ENCODE assay signal across 25 cellular contexts in genomic region chr18:32138332-32138731, GRCh38. TPM values are rescaled to one million over a fixed set of nuclear protein-coding genes. Genes with fewer than 3 reads are reported as not detected.
DNase-seq lines count a peak whose midpoint lies in the region; ATAC-seq and TF ChIP-seq lines count a peak whose summit lies in the region.
"Had no signal": no experiment of that assay in that cellular context is flagged by ENCODE, and none has a peak within 500 bp of the region (broad histone marks: within the 10 kb centered on the region; RNA-seq: fewer than 3 reads in every experiment).

No MANE protein-coding gene starts in this region.

- H3K4me1 ChIP-seq in Loucy (ENCODE audit: insufficient read depth, low read length, poor library complexity, severe bottlenecking) (peaks cover 9% of the 10 kb centered on the region), neural progenitor cell (no peaks in the 10 kb centered on the region)
- H3K4me1 ChIP-seq: BLaER1 treated with 17β-estradiol and CSF1 and Interleukin-3, amounts not matched to agents 10 nM and 100 nM; HAP-1; uterus had no signal

- TF ChIP-seq CTCF in Loucy (conservative IDR thresholded peaks at IDR 0.05; ENCODE audit: low read length) (no peak), neural progenitor cell (IDR thresholded peaks at IDR 0.05) (no peak)

- H3K79me2 ChIP-seq in Loucy (ENCODE audit: insufficient read depth, low read length) (no peaks in the 10 kb centered on the region), neural progenitor cell (ENCODE audit: low read depth) (no peaks in the 10 kb centered on the region)

- H3K27me3 Mint-ChIP-seq in activated naive CD4-positive, alpha-beta T cell treated with anti-CD3 and anti-CD28 coated beads for 36 hours (ENCODE audit: low read depth): no peaks in the 10 kb centered on the region
- H3K27me3 Mint-ChIP-seq in neural progenitor cell (ENCODE audit: insufficient read depth, low read depth): no peaks in the 10 kb centered on the region

- H3K36me3 ChIP-seq in Loucy (ENCODE audit: insufficient read depth, low read length) (no peaks in the 10 kb centered on the region), neural progenitor cell (no peaks in the 10 kb centered on the region)
- H3K36me3 ChIP-seq: HAP-1, uterus had no signal

- H3K27me3 ChIP-seq in Loucy (ENCODE audit: insufficient read depth, low read length, poor library complexity, severe bottlenecking) (no peaks in the 10 kb centered on the region), neural progenitor cell (no peaks in the 10 kb centered on the region)
- H3K27me3 ChIP-seq: BLaER1 treated with 17β-estradiol and CSF1 and Interleukin-3, amounts not matched to agents 10 nM and 100 nM; uterus had no signal

- no peaks in the 10 kb centered on the region for H4K20me1 ChIP-seq in Loucy (ENCODE audit: insufficient read depth, low read length, poor library complexity, severe bottlenecking)
- H4K20me1 ChIP-seq in neural progenitor cell (ENCODE audit: low read depth): no peaks in the 10 kb centered on the region

- no peaks in the 10 kb centered on the region for H3K9me2 ChIP-seq in Loucy (replicated peaks; ENCODE audit: low read depth, low read length)

- CTCF ChIA-PET in activated naive CD4-positive, alpha-beta T cell treated with anti-CD3 and anti-CD28 coated beads for 36 hours (lab: Charles Lee): interaction anchor here (1.4 to 2.8 kb wide), 2 partner anchors 20 to 119 kb away, joined by 3 to 9 read pairs; partner anchors contain the start of gene RNF125

- peaks cover 1% of the 10 kb centered on the region for H3K36me3 Mint-ChIP-seq in activated naive CD4-positive, alpha-beta T cell treated with anti-CD3 and anti-CD28 coated beads for 36 hours (ENCODE audit: low read depth)
- no peaks in the 10 kb centered on the region for H3K36me3 Mint-ChIP-seq in activated naive CD4-positive, alpha-beta T cell treated with anti-CD3 and anti-CD28 coated beads, Interleukin-2, amount 50 U/mL, for 72 hours
- peaks cover 2% of the 10 kb centered on the region for H3K36me3 Mint-ChIP-seq in neural progenitor cell

- intact Hi-C loops in activated naive CD4-positive, alpha-beta T cell treated with anti-CD3 and anti-CD28 coated beads for 36 hours (cut with micrococcal nuclease): no loop called here
- intact Hi-C loops in Right ventricle myocardium superior (cut with DNase I): no loop called here

- H3K27ac ChIP-seq in neural progenitor cell: no peak overlapping the region
- H3K27ac ChIP-seq: BLaER1 treated with 17β-estradiol and CSF1 and Interleukin-3, amounts not matched to agents 10 nM and 100 nM; coronary artery; uterus had no signal

- peaks cover 4% of the 10 kb centered on the region for H3K4me1 Mint-ChIP-seq in activated naive CD4-positive, alpha-beta T cell treated with anti-CD3 and anti-CD28 coated beads for 36 hours (ENCODE audit: low read depth)
- peaks cover 4% of the 10 kb centered on the region for H3K4me1 Mint-ChIP-seq in neural progenitor cell

- H3K4me2 ChIP-seq in Loucy (ENCODE audit: low read depth, low read length, poor library complexity, severe bottlenecking) (peak overlapping the region; percentile 46), neural progenitor cell (no peak overlapping the region)
- H3K4me2 ChIP-seq: BLaER1 treated with 17β-estradiol and CSF1 and Interleukin-3, amounts not matched to agents 10 nM and 100 nM had no signal

- no peaks in the 10 kb centered on the region for H3F3A ChIP-seq in Loucy (ENCODE audit: low read depth)
- peaks cover 7% of the 10 kb centered on the region for H3F3A ChIP-seq in neural progenitor cell (ENCODE audit: low read depth)

- H3K4me3 ChIP-seq in Loucy (ENCODE audit: low read length, poor library complexity, severe bottlenecking) (peak overlapping the region; percentile 39), neural progenitor cell (no peak overlapping the region)
- H3K4me3 ChIP-seq: BLaER1 treated with 17β-estradiol and CSF1 and Interleukin-3, amounts not matched to agents 10 nM and 100 nM; coronary artery; HAP-1; uterus had no signal

- H3K9me3 ChIP-seq in Loucy (ENCODE audit: insufficient read depth, low read depth, low read length) (no peaks in the 10 kb centered on the region), neural progenitor cell (ENCODE audit: low read depth) (no peaks in the 10 kb centered on the region)
- H3K9me3 ChIP-seq: HAP-1, uterus had no signal

- no peak overlapping the region for H3K4me3 Mint-ChIP-seq in activated naive CD4-positive, alpha-beta T cell treated with anti-CD3 and anti-CD28 coated beads for 36 hours
- no peak overlapping the region for H3K4me3 Mint-ChIP-seq in neural progenitor cell

- H3K9ac ChIP-seq in Loucy (ENCODE audit: low read depth, low read length, poor library complexity, severe bottlenecking): no peak overlapping the region
- no peak overlapping the region for H3K9ac ChIP-seq in neural progenitor cell
- H3K9ac ChIP-seq: BLaER1 treated with 17β-estradiol and CSF1 and Interleukin-3, amounts not matched to agents 10 nM and 100 nM had no signal

- peak; percentile 13 for DNase-seq in activated naive CD4-positive, alpha-beta T cell treated with anti-CD3 and anti-CD28 coated beads for 36 hours
- DNase-seq in activated naive CD4-positive, alpha-beta T cell treated with Interleukin-2 at 50 U/mL for 16 hours: no peak
- no peak for DNase-seq in activated naive CD4-positive, alpha-beta T cell treated with anti-CD3 and anti-CD28 coated beads, Interleukin-2, amount 50 U/mL, for 72 hours (ENCODE audit: low spot score in 2 of 2)
- DNase-seq in neural progenitor cell (ENCODE audit: low spot score) (no peak), Right ventricle myocardium superior (no peak)
- DNase-seq: activated CD4-positive, alpha-beta T cell treated with anti-CD3 and anti-CD28 coated beads, Interleukin-2, amount 50 U/mL, for 48 hours; activated T-cell treated with anti-CD3 and anti-CD28 coated beads, Interleukin-2, amount 50 U/mL, for 48 hours; Karpas-422; NCI-H1694 treated with DMSO at 0.1 percent for 48 hours; NCI-H226; NCI-H748 treated with DMSO at 0.1 percent for 48 hours; PC-3; SHP77; uterus had no signal

- ATAC-seq in activated naive CD4-positive, alpha-beta T cell treated with anti-CD3 and anti-CD28 coated beads, Interleukin-2, amount 50 U/mL, for 72 hours: peak; percentile 24 to 41
- no peak for ATAC-seq in HG02759 (IDR thresholded peaks at IDR 0.05; ENCODE audit: unreplicated experiment)
- ATAC-seq in HG03342 (IDR thresholded peaks at IDR 0.05; ENCODE audit: unreplicated experiment): no peak
- ATAC-seq in Right ventricle myocardium superior (ENCODE audit: poor library complexity): no peak
- ATAC-seq: PC-3 had no signal

- H3K27ac Mint-ChIP-seq in activated naive CD4-positive, alpha-beta T cell treated with anti-CD3 and anti-CD28 coated beads for 36 hours: no peak overlapping the region
- H3K27ac Mint-ChIP-seq in activated naive CD4-positive, alpha-beta T cell treated with anti-CD3 and anti-CD28 coated beads, Interleukin-2, amount 50 U/mL, for 72 hours: no peak overlapping the region
- H3K27ac Mint-ChIP-seq in neural progenitor cell: peak overlapping the region; percentile 3

- no peaks in the 10 kb centered on the region for H3K9me3 Mint-ChIP-seq in activated naive CD4-positive, alpha-beta T cell treated with anti-CD3 and anti-CD28 coated beads for 36 hours
- no peaks in the 10 kb centered on the region for H3K9me3 Mint-ChIP-seq in activated naive CD4-positive, alpha-beta T cell treated with anti-CD3 and anti-CD28 coated beads, Interleukin-2, amount 50 U/mL, for 72 hours
- peaks cover 4% of the 10 kb centered on the region for H3K9me3 Mint-ChIP-seq in neural progenitor cell

- H2AFZ ChIP-seq in Loucy (ENCODE audit: low read length) (no peak overlapping the region), neural progenitor cell (replicated peaks) (no peak overlapping the region)

RNA-seq across cellular contexts. Expression of gene RNF138, which starts 46.7 kb away (rescaled TPM):
- total RNA-seq in activated naive CD4-positive, alpha-beta T cell treated with anti-CD3 and anti-CD28 coated beads for 36 hours: 10 to 100 TPM; 75.4 to 85.5 TPM
- total RNA-seq in activated naive CD4-positive, alpha-beta T cell treated with anti-CD3 and anti-CD28 coated beads, Interleukin-2, amount 50 U/mL, for 72 hours: 10 to 100 TPM; 58.8 to 64.7 TPM
- total RNA-seq in neural progenitor cell (ENCODE audit: low replicate concordance) (69.4 and 83.8 TPM in 2 replicates), Right ventricle myocardium superior (8.9 TPM)

RNA-seq across cellular contexts. Expression of gene MEP1B, which starts 51.5 kb away (rescaled TPM):
- total RNA-seq in activated naive CD4-positive, alpha-beta T cell treated with anti-CD3 and anti-CD28 coated beads for 36 hours: not detected
- under 1 TPM in 1 of 2 donors, not detected in 1; 0.35 TPM for total RNA-seq in activated naive CD4-positive, alpha-beta T cell treated with anti-CD3 and anti-CD28 coated beads, Interleukin-2, amount 50 U/mL, for 72 hours
- total RNA-seq in neural progenitor cell (ENCODE audit: low replicate concordance) (not detected in 2 replicates), Right ventricle myocardium superior (not detected)
- total RNA-seq: bronchial epithelial cell, glomerular endothelial cell, lung microvascular endothelial cell, PC-3, pulmonary artery endothelial cell, skeletal muscle tissue, uterus had no signal

Comparison
In these comparisons a context has a peak if more than half of its experiments do, and no peak if none do; other contexts are left out.
1. ATAC-seq: peak in activated naive CD4-positive, alpha-beta T cell treated with anti-CD3 and anti-CD28 coated beads, Interleukin-2, amount 50 U/mL, for 72 hours (2 of 2); none in HG02759 (single experiment), HG03342 (single experiment) and Right ventricle myocardium superior (single experiment).